In genomic region chr10:79046991-79047874, GRCh38 we compare ENCODE assay signal across 10 cellular contexts. TPM values are rescaled to one million over a fixed set of nuclear protein-coding genes. Genes with fewer than 3 reads are reported as not detected.
DNase-seq lines count a peak whose midpoint lies in the region; ATAC-seq and TF ChIP-seq lines count a peak whose summit lies in the region.
"Had no signal": no experiment of that assay in that cellular context is flagged by ENCODE, and none has a peak within 500 bp of the region (broad histone marks: within the 10 kb centered on the region; RNA-seq: fewer than 3 reads in every experiment).

No MANE protein-coding gene starts in this region.

- no peak overlapping the region for H3K4me2 ChIP-seq in mesendoderm (ENCODE audit: low read length)

- H3K4me3 ChIP-seq in adrenal gland: no peak overlapping the region
- no peak overlapping the region for H3K4me3 ChIP-seq in mesendoderm (ENCODE audit: low read length)

- peak overlapping the region; percentile 90 for H2AK5ac ChIP-seq in mesendoderm (ENCODE audit: low read length)

- intact Hi-C loops in adrenal gland (cut with DNase I): no loop called here

- ATAC-seq in HG03097 (IDR thresholded peaks at IDR 0.05; ENCODE audit: low FRiP score, unreplicated experiment) (no peak), esophagus mucosa (no peak)

- H3K36me3 ChIP-seq in adrenal gland (replicated peaks in 1 of 2) (no peaks in the 10 kb centered on the region), mesendoderm (ENCODE audit: control insufficient read depth, insufficient read depth, low read length) (no peaks in the 10 kb centered on the region)
- H3K36me3 ChIP-seq: BE2C had no signal

- no peak overlapping the region for H4K5ac ChIP-seq in mesendoderm (ENCODE audit: low read length)

- H3K56ac ChIP-seq in mesendoderm (ENCODE audit: low read length): peak overlapping the region; percentile 88

- peaks cover 79% of the 10 kb centered on the region for H3K4me1 Mint-ChIP-seq in activated naive CD4-positive, alpha-beta T cell treated with anti-CD3 and anti-CD28 coated beads, Interleukin-2, amount 50 U/mL, for 24 hours

- H2BK15ac ChIP-seq in mesendoderm (replicated peaks; ENCODE audit: low read depth): no peak overlapping the region

- H3K4me1 ChIP-seq in adrenal gland (replicated peaks in 1 of 2) (peaks cover 5 to 30% of the 10 kb centered on the region in 2 donors), mesendoderm (ENCODE audit: control insufficient read depth, low read depth, low read length) (peaks cover 33% of the 10 kb centered on the region)

- no peak overlapping the region for H3K9ac ChIP-seq in mesendoderm (ENCODE audit: low read length)

- no peaks in the 10 kb centered on the region for H3K36me3 Mint-ChIP-seq in activated naive CD4-positive, alpha-beta T cell treated with anti-CD3 and anti-CD28 coated beads, Interleukin-2, amount 50 U/mL, for 24 hours

- no peaks in the 10 kb centered on the region for H3K79me2 ChIP-seq in mesendoderm (ENCODE audit: control insufficient read depth, insufficient read depth, low read length)

- no peak for TF ChIP-seq POLR2A in adrenal gland (IDR thresholded peaks at IDR 0.05)

- H3K23ac ChIP-seq in mesendoderm (ENCODE audit: low read length): peak overlapping the region; percentile 71

- H3K27ac Mint-ChIP-seq in activated naive CD4-positive, alpha-beta T cell treated with anti-CD3 and anti-CD28 coated beads, Interleukin-2, amount 50 U/mL, for 24 hours: peak overlapping the region; percentile 92

- peak overlapping the region; percentile 51 for H3K18ac ChIP-seq in mesendoderm (ENCODE audit: low read length)

- no peak for DNase-seq in activated naive CD4-positive, alpha-beta T cell (lab: John Stamatoyannopoulos, UW)
- DNase-seq in adrenal gland: peak in 4 of 7 donors; percentile 7 to 61 (median 34)
- no peak for DNase-seq in mesendoderm
- DNase-seq in NK-92 treated with Interleukin-12 subunit alpha and Interleukin-12 subunit beta, amount 100 ng/mL, for 24 hours (lab: John Stamatoyannopoulos, UW): no peak
- DNase-seq in OCI-M2 (lab: John Stamatoyannopoulos, UW; ENCODE audit: unreplicated experiment): no peak
- DNase-seq: NCI-H526 treated with DMSO at 0.1 percent for 48 hours had no signal

- H3K4ac ChIP-seq in mesendoderm (ENCODE audit: low read depth, low read length): no peak overlapping the region

- H3K79me1 ChIP-seq in mesendoderm (ENCODE audit: low read length): no peaks in the 10 kb centered on the region

- peak overlapping the region; percentile 37 for H3K4me3 Mint-ChIP-seq in activated naive CD4-positive, alpha-beta T cell treated with anti-CD3 and anti-CD28 coated beads, Interleukin-2, amount 50 U/mL, for 24 hours

- H3K9me3 Mint-ChIP-seq in activated naive CD4-positive, alpha-beta T cell treated with anti-CD3 and anti-CD28 coated beads, Interleukin-2, amount 50 U/mL, for 24 hours: no peaks in the 10 kb centered on the region

- no peak overlapping the region for H2BK120ac ChIP-seq in mesendoderm (ENCODE audit: low read depth, low read length)

- no peaks in the 10 kb centered on the region for H3K27me3 Mint-ChIP-seq in activated naive CD4-positive, alpha-beta T cell treated with anti-CD3 and anti-CD28 coated beads, Interleukin-2, amount 50 U/mL, for 24 hours

- H3K27me3 ChIP-seq in adrenal gland (no peaks in the 10 kb centered on the region), mesendoderm (ENCODE audit: insufficient read depth, low read length, poor library complexity) (no peaks in the 10 kb centered on the region)
- H3K27me3 ChIP-seq: BE2C had no signal

- H3K27ac ChIP-seq in adrenal gland: peak overlapping the region in 1 of 5 donors; percentile 38
- no peak overlapping the region for H3K27ac ChIP-seq in mesendoderm (ENCODE audit: low read depth, low read length)

- H3K9me3 ChIP-seq in adrenal gland (replicated peaks in 1 of 3): no peaks in the 10 kb centered on the region
- H3K9me3 ChIP-seq: BE2C had no signal

- peak overlapping the region; percentile 86 for H2BK5ac ChIP-seq in mesendoderm (ENCODE audit: low read length)

- WGBS in adrenal gland, 4 donors: 82 to 90% (median 84%) methylated on average over 5 to 8 of the region's 8 CpGs
- WGBS in mesendoderm (ENCODE audit: extremely low coverage, insufficient coverage, low lambda C conversion rate): no CpG with 5 or more reads among the region's 8 CpGs

- no peak for TF ChIP-seq CTCF in adrenal gland (IDR thresholded peaks at IDR 0.05)

- no peak overlapping the region for H4K8ac ChIP-seq in mesendoderm (ENCODE audit: low read depth, low read length)

RNA-seq across cellular contexts. Expression of gene ZMIZ1, which starts 21.5 kb away (rescaled TPM):
- total RNA-seq in adrenal gland (100 to 1,000 TPM in 1 of 8 donors, 10 to 100 TPM in 7; 47.9 to 113 (median 58.7) TPM), esophagus mucosa (43.8 TPM)
- polyA plus RNA-seq in adrenal gland: 100 to 1,000 TPM in 1 of 3 donors, 10 to 100 TPM in 2; 17.9 to 109 (median 32.2) TPM
- polyA plus RNA-seq in mesendoderm (2013, experiment 1 of 2): 23.7 TPM
- polyA plus RNA-seq in mesendoderm (2013, experiment 2 of 2): 23.1 TPM

Comparison
In these comparisons a context has a peak if more than half of its experiments do, and no peak if none do; other contexts are left out.
1. DNase-seq: peak in adrenal gland (4 of 7); none in activated naive CD4-positive, alpha-beta T cell (0 of 4), mesendoderm (single experiment), NK-92 treated with Interleukin-12 subunit alpha and Interleukin-12 subunit beta, amount 100 ng/mL, for 24 hours (single experiment) and OCI-M2 (single experiment).